11 cellular contexts compared by ENCODE assay signal in genomic region chr2:234528410-234529150, GRCh38.
"Had no signal": no experiment of that assay in that cellular context is flagged by ENCODE, and none has a peak within 500 bp of the region (broad histone marks: within the 10 kb centered on the region; RNA-seq: fewer than 3 reads in every experiment).

No MANE protein-coding gene starts in this region.

- H3K4me1 ChIP-seq: pancreas had no signal

- H3K36me3 ChIP-seq: pancreas had no signal

- ATAC-seq: pancreas had no signal

- H3K4me3 Mint-ChIP-seq: activated naive CD4-positive, alpha-beta T cell treated with anti-CD3 and anti-CD28 coated beads, Interleukin-2, amount 10 ng/mL, durations not matched to agents 7 days and 5 days; mesothelial cell of epicardium; neural crest cell; stimulated activated naive CD8-positive, alpha-beta T cell treated with anti-CD3 and anti-CD28 coated beads, Interleukin-15, Interleukin-2, amounts not matched to agents 100 ng/mL and 50 ng/mL, for 24 hours had no signal

- H3K9me3 Mint-ChIP-seq: neural crest cell had no signal

- H3K27ac Mint-ChIP-seq: activated naive CD4-positive, alpha-beta T cell treated with anti-CD3 and anti-CD28 coated beads, Interleukin-2, amount 10 ng/mL, durations not matched to agents 7 days and 5 days; mesothelial cell of epicardium; stimulated activated naive CD8-positive, alpha-beta T cell treated with anti-CD3 and anti-CD28 coated beads, Interleukin-15, Interleukin-2, amounts not matched to agents 100 ng/mL and 50 ng/mL, for 24 hours had no signal

- H3K36me3 Mint-ChIP-seq: mesothelial cell of epicardium had no signal

- DNase-seq: activated CD4-positive, alpha-beta T cell treated with anti-CD3 and anti-CD28 coated beads for 48 hours; activated naive CD4-positive, alpha-beta T cell treated with anti-CD3 and anti-CD28 coated beads, Interleukin-2, amount 10 ng/mL, durations not matched to agents 7 days and 5 days; caudate nucleus; cortex of kidney; effector CD8-positive, alpha-beta T cell; hippocampal formation; pancreas; stimulated activated CD4-positive, alpha-beta T cell treated with anti-CD3 and anti-CD28 coated beads, Interleukin-4, amount 100 ng/mL, for 24 hours had no signal

- H3K9me3 ChIP-seq: pancreas had no signal

- H3K4me1 Mint-ChIP-seq: activated naive CD4-positive, alpha-beta T cell treated with anti-CD3 and anti-CD28 coated beads, Interleukin-2, amount 10 ng/mL, durations not matched to agents 7 days and 5 days had no signal

- H3K27me3 ChIP-seq: pancreas had no signal

- H3K27ac ChIP-seq: pancreas had no signal

- H3K4me3 ChIP-seq: pancreas had no signal
